Comparison of ENCODE assay signal across 1 cellular context in the genomic region with DNA sequence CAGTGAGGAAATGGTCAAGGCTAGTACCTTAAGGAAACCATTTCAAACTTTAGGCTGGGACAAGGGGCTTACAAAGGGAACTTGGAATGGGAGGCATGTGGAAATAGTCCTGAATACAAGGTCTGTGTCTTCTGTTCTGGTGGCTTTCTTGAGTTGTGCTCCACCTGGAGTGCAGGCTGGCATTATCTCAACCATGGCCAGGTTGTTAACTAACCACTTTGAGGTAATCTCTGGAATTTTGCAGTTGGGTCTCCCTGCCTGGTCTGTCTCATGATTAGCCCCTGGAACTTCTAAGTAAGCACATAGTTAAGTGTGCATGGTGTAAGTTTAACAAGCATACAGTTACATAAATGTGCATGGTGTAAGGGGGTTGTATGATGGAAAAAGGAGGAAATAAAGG.
TF ChIP-seq lines count a peak whose summit lies in the region.

No MANE protein-coding gene starts in this region.

TF ChIP-seq in GM23338, 12 proteins besides CTCF, POLR2A, EP300 and RAD21:
- TF ChIP-seq, protein P1, sequence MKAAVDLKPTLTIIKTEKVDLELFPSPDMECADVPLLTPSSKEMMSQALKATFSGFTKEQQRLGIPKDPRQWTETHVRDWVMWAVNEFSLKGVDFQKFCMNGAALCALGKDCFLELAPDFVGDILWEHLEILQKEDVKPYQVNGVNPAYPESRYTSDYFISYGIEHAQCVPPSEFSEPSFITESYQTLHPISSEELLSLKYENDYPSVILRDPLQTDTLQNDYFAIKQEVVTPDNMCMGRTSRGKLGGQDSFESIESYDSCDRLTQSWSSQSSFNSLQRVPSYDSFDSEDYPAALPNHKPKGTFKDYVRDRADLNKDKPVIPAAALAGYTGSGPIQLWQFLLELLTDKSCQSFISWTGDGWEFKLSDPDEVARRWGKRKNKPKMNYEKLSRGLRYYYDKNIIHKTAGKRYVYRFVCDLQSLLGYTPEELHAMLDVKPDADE (IDR thresholded peaks at IDR 0.05) = no peak
- TF ChIP-seq EZH2phosphoT487 (IDR thresholded peaks at IDR 0.05; ENCODE audit: unreplicated experiment) (no peak), ZNF114 (CRISPR knock-in tag; IDR thresholded peaks at IDR 0.05) (no peak), JUNB (IDR thresholded peaks at IDR 0.05; ENCODE audit: unreplicated experiment) (no peak), STAT1 (IDR thresholded peaks at IDR 0.05; ENCODE audit: unreplicated experiment) (no peak)
- TF ChIP-seq, protein P2, sequence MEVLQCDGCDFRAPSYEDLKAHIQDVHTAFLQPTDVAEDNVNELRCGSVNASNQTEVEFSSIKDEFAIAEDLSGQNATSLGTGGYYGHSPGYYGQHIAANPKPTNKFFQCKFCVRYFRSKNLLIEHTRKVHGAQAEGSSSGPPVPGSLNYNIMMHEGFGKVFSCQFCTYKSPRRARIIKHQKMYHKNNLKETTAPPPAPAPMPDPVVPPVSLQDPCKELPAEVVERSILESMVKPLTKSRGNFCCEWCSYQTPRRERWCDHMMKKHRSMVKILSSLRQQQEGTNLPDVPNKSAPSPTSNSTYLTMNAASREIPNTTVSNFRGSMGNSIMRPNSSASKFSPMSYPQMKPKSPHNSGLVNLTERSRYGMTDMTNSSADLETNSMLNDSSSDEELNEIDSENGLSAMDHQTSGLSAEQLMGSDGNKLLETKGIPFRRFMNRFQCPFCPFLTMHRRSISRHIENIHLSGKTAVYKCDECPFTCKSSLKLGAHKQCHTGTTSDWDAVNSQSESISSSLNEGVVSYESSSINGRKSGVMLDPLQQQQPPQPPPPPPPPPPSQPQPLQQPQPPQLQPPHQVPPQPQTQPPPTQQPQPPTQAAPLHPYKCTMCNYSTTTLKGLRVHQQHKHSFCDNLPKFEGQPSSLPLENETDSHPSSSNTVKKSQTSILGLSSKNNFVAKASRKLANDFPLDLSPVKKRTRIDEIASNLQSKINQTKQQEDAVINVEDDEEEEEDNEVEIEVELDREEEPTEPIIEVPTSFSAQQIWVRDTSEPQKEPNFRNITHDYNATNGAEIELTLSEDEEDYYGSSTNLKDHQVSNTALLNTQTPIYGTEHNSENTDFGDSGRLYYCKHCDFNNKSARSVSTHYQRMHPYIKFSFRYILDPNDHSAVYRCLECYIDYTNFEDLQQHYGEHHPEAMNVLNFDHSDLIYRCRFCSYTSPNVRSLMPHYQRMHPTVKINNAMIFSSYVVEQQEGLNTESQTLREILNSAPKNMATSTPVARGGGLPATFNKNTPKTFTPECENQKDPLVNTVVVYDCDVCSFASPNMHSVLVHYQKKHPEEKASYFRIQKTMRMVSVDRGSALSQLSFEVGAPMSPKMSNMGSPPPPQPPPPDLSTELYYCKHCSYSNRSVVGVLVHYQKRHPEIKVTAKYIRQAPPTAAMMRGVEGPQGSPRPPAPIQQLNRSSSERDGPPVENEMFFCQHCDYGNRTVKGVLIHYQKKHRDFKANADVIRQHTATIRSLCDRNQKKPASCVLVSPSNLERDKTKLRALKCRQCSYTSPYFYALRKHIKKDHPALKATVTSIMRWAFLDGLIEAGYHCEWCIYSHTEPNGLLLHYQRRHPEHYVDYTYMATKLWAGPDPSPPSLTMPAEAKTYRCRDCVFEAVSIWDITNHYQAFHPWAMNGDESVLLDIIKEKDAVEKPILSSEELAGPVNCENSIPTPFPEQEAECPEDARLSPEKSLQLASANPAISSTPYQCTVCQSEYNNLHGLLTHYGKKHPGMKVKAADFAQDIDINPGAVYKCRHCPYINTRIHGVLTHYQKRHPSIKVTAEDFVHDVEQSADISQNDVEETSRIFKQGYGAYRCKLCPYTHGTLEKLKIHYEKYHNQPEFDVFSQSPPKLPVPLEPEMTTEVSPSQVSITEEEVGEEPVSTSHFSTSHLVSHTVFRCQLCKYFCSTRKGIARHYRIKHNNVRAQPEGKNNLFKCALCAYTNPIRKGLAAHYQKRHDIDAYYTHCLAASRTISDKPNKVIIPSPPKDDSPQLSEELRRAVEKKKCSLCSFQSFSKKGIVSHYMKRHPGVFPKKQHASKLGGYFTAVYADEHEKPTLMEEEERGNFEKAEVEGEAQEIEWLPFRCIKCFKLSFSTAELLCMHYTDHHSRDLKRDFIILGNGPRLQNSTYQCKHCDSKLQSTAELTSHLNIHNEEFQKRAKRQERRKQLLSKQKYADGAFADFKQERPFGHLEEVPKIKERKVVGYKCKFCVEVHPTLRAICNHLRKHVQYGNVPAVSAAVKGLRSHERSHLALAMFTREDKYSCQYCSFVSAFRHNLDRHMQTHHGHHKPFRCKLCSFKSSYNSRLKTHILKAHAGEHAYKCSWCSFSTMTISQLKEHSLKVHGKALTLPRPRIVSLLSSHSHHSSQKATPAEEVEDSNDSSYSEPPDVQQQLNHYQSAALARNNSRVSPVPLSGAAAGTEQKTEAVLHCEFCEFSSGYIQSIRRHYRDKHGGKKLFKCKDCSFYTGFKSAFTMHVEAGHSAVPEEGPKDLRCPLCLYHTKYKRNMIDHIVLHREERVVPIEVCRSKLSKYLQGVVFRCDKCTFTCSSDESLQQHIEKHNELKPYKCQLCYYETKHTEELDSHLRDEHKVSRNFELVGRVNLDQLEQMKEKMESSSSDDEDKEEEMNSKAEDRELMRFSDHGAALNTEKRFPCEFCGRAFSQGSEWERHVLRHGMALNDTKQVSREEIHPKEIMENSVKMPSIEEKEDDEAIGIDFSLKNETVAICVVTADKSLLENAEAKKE (CRISPR knock-in tag; IDR thresholded peaks at IDR 0.05) = no peak
